In the genomic region with DNA sequence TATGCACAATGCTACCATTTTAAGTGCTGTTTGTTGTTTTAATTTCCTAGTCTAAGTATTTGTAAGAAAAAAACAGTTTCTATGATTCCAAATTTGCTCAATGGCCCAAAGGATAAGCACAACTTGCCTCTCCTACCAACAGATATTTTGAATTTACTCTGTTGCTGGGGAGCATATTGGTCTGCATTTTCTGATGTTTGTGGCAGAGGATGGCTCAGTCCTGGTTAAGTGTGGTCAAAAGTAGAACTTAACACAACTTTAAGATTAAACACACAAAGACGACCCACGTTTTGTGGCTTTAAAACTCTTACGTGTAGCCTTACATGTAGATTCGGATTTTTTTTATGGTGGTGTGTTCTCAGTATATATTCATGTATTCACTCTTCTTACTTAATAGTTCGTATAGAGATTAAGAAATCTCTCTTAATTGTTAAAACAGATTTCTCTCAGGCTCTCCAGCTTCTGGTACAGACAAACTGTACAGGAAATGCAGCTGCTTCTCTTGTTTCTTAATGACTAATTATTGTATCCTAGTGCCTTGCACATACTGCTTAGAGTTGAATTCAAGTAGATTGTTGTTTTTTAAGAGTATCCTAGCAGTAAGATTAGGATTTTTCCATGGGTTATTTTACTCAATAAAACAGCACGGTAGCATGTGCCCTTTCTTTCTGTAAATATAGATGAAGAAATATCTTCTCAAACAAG, we compare ENCODE assay signal across 24 cellular contexts.
DNase-seq lines count a peak whose midpoint lies in the region; ATAC-seq, FAIRE-seq and TF ChIP-seq lines count a peak whose summit lies in the region.
"Had no signal": no experiment of that assay in that cellular context is flagged by ENCODE, and none has a peak within 500 bp of the region (broad histone marks: within the 10 kb centered on the region; RNA-seq: fewer than 3 reads in every experiment).

No MANE protein-coding gene starts in this region.

- TF ChIP-seq EP300 in HepG2 (IDR thresholded peaks at IDR 0.05; ENCODE audit: low read depth in 2 of 2, low read length in 2 of 2) = no peak
- TF ChIP-seq EP300 in HepG2 (CRISPR knock-in tag; IDR thresholded peaks at IDR 0.05; ENCODE audit: borderline replicate concordance) = no peak

- POLR2A ChIA-PET in HepG2 (lab: Yijun Ruan, JAX) = no interaction called here

- H3K9me3 ChIP-seq in OCI-LY3 (ENCODE audit: insufficient read depth, low read length) (no peaks in the 10 kb centered on the region), thyroid gland (no peaks in the 10 kb centered on the region), body of pancreas (no peaks in the 10 kb centered on the region), HepG2 (ENCODE audit: low read length) (no peaks in the 10 kb centered on the region)
- H3K9me3 ChIP-seq: breast epithelium, Peyer's patch had no signal

- in situ Hi-C loops in HepG2 (cut with HindIII; ENCODE audit: extremely low pct_ligation_motif_present, low pct_unique_long_range_greater_than_20kb) = loop anchor here (25.0 kb wide), 1 partner anchor 287 kb away; no protein-coding TSS in a partner anchor

- no peak overlapping the region for H3K4me3 ChIP-seq in OCI-LY3 (ENCODE audit: low read length)
- H3K4me3 ChIP-seq in thyroid gland (replicated peaks in 1 of 3) = no peak overlapping the region
- H3K4me3 ChIP-seq in body of pancreas = no peak overlapping the region
- no peak overlapping the region for H3K4me3 ChIP-seq in HepG2 (replicated peaks in 1 of 3; ENCODE audit: insufficient read depth in 1 of 3, low read depth in 2 of 3, low read length in 3 of 3)
- H3K4me3 ChIP-seq: breast epithelium, Peyer's patch had no signal

- CTCF ChIA-PET in HepG2 (lab: Yijun Ruan, JAX; ENCODE audit: low intra/inter-chr PET ratio, low total read pairs) = no interaction called here

- TF ChIP-seq RAD21 in HepG2 (CRISPR knock-in tag; IDR thresholded peaks at IDR 0.05) = no peak

- H2AFZ ChIP-seq in OCI-LY3 (ENCODE audit: low read depth, low read length) (peak overlapping the region; percentile 12; the same call in 1 of the 2 replicates), HepG2 (ENCODE audit: low read length) (no peak overlapping the region)

- H3K27me3 ChIP-seq in OCI-LY3 (ENCODE audit: low read depth, low read length) (no peaks in the 10 kb centered on the region), thyroid gland (no peaks in the 10 kb centered on the region), body of pancreas (no peaks in the 10 kb centered on the region), HepG2 (ENCODE audit: control insufficient read depth in 1 of 2, insufficient read depth in 2 of 2, low read length in 2 of 2) (no peaks in the 10 kb centered on the region)
- H3K27me3 ChIP-seq: breast epithelium, foreskin keratinocyte, Peyer's patch had no signal

- H3K79me2 ChIP-seq in OCI-LY3 (ENCODE audit: low read length) (no peaks in the 10 kb centered on the region), HepG2 (ENCODE audit: insufficient read depth, low read length) (no peaks in the 10 kb centered on the region)

- H4K20me1 ChIP-seq in OCI-LY3 (ENCODE audit: insufficient read depth, low read length) (no peaks in the 10 kb centered on the region), HepG2 (ENCODE audit: insufficient read depth, low read length) (no peaks in the 10 kb centered on the region)

- H3K4me1 ChIP-seq in OCI-LY3 (ENCODE audit: low read length) (peaks cover 9% of the 10 kb centered on the region), thyroid gland (no peaks in the 10 kb centered on the region), body of pancreas (no peaks in the 10 kb centered on the region), HepG2 (ENCODE audit: insufficient read depth, low read length) (no peaks in the 10 kb centered on the region)
- H3K4me1 ChIP-seq: breast epithelium, Peyer's patch had no signal

- no peak for FAIRE-seq in HepG2 (lab: Jason Lieb, UNC)
- FAIRE-seq: HTR-8/SVneo had no signal

- H3K9ac ChIP-seq in OCI-LY3 (ENCODE audit: low read length) = 0 out of 2 replicates have a peak overlapping the region, but pooled peaks have one; percentile 18
- H3K9ac ChIP-seq in HepG2 (ENCODE audit: insufficient read depth, low read depth, low read length) = no peak overlapping the region

- H3K36me3 ChIP-seq in OCI-LY3 (replicated peaks; ENCODE audit: low read depth, low read length) = no peaks in the 10 kb centered on the region
- H3K36me3 ChIP-seq in thyroid gland = no peaks in the 10 kb centered on the region
- no peaks in the 10 kb centered on the region for H3K36me3 ChIP-seq in body of pancreas (replicated peaks in 1 of 2; ENCODE audit: insufficient read depth in 1 of 2, low read depth in 2 of 2)
- H3K36me3 ChIP-seq in HepG2 (replicated peaks in 1 of 2; ENCODE audit: control insufficient read depth in 1 of 2, insufficient read depth in 2 of 2, low read length in 2 of 2) = no peaks in the 10 kb centered on the region
- H3K36me3 ChIP-seq: breast epithelium, Peyer's patch had no signal

- peak; percentile 73 for ATAC-seq in GM18907 (IDR thresholded peaks at IDR 0.05; ENCODE audit: unreplicated experiment)
- ATAC-seq in GM21723 (IDR thresholded peaks at IDR 0.05; ENCODE audit: unreplicated experiment) = peak; percentile 81
- ATAC-seq in HG03159 (IDR thresholded peaks at IDR 0.05; ENCODE audit: unreplicated experiment) = peak; percentile 86
- ATAC-seq in body of pancreas = no peak
- ATAC-seq in HepG2 = no peak
- ATAC-seq: activated CD4-positive, CD25-positive, alpha-beta regulatory T cell treated with anti-CD3 and anti-CD28 coated beads, Interleukin-2, amount 50 U/mL, for 24 hours; activated T-helper 17 cell treated with anti-CD3 and anti-CD28 coated beads, Interleukin-2, amount 50 U/mL, for 72 hours; foreskin keratinocyte; HCT116; natural killer cell treated with Interleukin-12 subunit alpha and Interleukin-12 subunit beta and Interleukin-15 and Interleukin-18, amount 100 ng/mL, for 72 hours had no signal

- TF ChIP-seq CTCF in OCI-LY3 (IDR thresholded peaks at IDR 0.05; ENCODE audit: low read depth, low read length) = no peak
- TF ChIP-seq CTCF in thyroid gland (IDR thresholded peaks at IDR 0.05) = no peak
- no peak for TF ChIP-seq CTCF in body of pancreas (IDR thresholded peaks at IDR 0.05)
- TF ChIP-seq CTCF in HepG2 (CRISPR knock-in tag; IDR thresholded peaks at IDR 0.05) = no peak

- no TSS peak for BruUV-seq in HepG2 (replicated peaks; lab: Mats Ljungman, UMichigan)

- 79 to 85% methylated on average over 6 of the region's 6 CpGs for WGBS in thyroid gland, 2 donors
- 63% methylated on average over 6 of the region's 6 CpGs for WGBS in body of pancreas, 2 donors
- 6% methylated on average over 6 of the region's 6 CpGs for WGBS in HepG2 (ENCODE audit: low lambda C conversion rate)

- intact Hi-C loops in thyroid gland (cut with DNase I) = no loop called here
- intact Hi-C loops in body of pancreas (cut with DNase I) = no loop called here
- intact Hi-C loops in HepG2 (cut with micrococcal nuclease; ENCODE audit: unreplicated experiment) = no loop called here

- DNase-seq in thyroid gland (no peak), body of pancreas (no peak), HepG2 (ENCODE audit: low spot score) (no peak), NCI-H82 treated with DMSO at 0.1 percent for 48 hours (lab: John Stamatoyannopoulos, UW; ENCODE audit: unreplicated experiment) (no peak)
- DNase-seq: activated CD8-positive, alpha-beta memory T cell treated with anti-CD3 and anti-CD28 coated beads for 24 hours; CD4-positive, alpha-beta memory T cell; DMS79 treated with DMSO at 0.1 percent for 48 hours; foreskin keratinocyte; kidney glomerular epithelial cell; NCI-H2171; NCI-H748 treated with DMSO at 0.1 percent for 48 hours; Peyer's patch; stimulated activated CD4-positive, alpha-beta T cell treated with anti-CD3 and anti-CD28 coated beads, Interleukin-4, amount 100 ng/mL, for 1 hour had no signal

- TF ChIP-seq POLR2A in thyroid gland (IDR thresholded peaks at IDR 0.05) (no peak), body of pancreas (IDR thresholded peaks at IDR 0.05) (no peak), HepG2 (IDR thresholded peaks at IDR 0.05; ENCODE audit: insufficient read depth in 1 of 2, low read depth in 2 of 2, low read length in 2 of 2) (no peak)

- H3K27ac ChIP-seq in OCI-LY3 (ENCODE audit: low read length) = no peak overlapping the region
- no peak overlapping the region for H3K27ac ChIP-seq in thyroid gland
- no peak overlapping the region for H3K27ac ChIP-seq in body of pancreas
- H3K27ac ChIP-seq in HepG2 (ENCODE audit: extremely low read length, insufficient read depth, low read length) = no peak overlapping the region
- H3K27ac ChIP-seq: breast epithelium, epithelial cell of prostate, foreskin keratinocyte, Peyer's patch had no signal

- H3K4me2 ChIP-seq in OCI-LY3 (ENCODE audit: low read length) (peak overlapping the region; percentile 33), HepG2 (ENCODE audit: low read depth, low read length) (no peak overlapping the region)

TF ChIP-seq in HepG2, 621 proteins besides CTCF, POLR2A, EP300 and RAD21:
- TF ChIP-seq, protein P1, sequence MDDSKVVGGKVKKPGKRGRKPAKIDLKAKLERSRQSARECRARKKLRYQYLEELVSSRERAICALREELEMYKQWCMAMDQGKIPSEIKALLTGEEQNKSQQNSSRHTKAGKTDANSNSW (CRISPR knock-in tag; IDR thresholded peaks at IDR 0.05; ENCODE audit: borderline replicate concordance) = no peak
- TF ChIP-seq IRX3 (CRISPR knock-in tag; IDR thresholded peaks at IDR 0.05; ENCODE audit: borderline replicate concordance, low read depth) = no peak
- no peak for TF ChIP-seq ZNF891 (CRISPR knock-in tag; IDR thresholded peaks at IDR 0.05)
- no peak for TF ChIP-seq ETV6 (CRISPR knock-in tag; conservative IDR thresholded peaks at IDR 0.05)
- TF ChIP-seq HES4 (CRISPR knock-in tag; IDR thresholded peaks at IDR 0.05; ENCODE audit: borderline replicate concordance) = no peak

Comparison
In these comparisons a context has a peak if more than half of its experiments do, and no peak if none do; other contexts are left out.
1. ATAC-seq: peak in GM18907 (single experiment), GM21723 (single experiment) and HG03159 (single experiment); none in body of pancreas (single experiment) and HepG2 (single experiment).